ENCODE assay signal across 16 cellular contexts in the genomic region with DNA sequence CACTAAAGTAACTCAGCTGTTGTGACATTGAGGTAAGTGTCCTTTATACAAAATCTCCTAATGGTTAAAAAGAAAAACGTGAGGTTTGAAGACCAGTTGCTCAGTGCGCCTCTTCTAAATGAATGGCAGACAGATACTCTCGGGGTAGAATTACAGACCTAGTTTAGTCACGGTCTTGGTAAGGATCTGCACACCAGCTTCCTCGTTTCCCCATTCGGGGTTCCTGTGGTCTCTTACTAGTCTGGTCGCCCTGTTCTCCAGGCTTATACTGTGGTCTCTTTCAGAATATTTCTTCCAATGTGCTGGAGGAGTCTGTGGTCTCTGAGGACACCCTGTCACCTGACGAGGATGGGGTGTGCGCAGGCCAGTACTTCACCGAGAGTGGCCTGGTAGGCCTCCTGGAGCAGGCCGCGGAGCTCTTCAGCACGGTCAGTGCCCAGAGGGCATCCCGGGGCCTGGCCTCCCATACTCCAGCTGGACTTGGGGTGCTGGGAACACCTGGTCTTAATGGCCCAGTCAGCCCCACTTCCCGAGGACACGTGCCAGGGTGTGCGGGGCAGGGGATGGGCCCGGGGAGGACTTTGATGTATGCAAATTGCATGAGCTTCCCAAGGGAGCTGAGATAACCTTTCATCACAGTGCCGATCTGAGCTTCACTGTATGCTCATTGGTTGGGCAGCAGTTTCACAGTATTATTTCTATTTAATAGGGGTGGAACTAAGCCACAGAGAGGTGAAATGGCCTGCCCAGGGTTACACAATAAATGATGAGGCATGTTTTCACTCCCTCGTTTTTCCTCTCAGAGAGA.
DNase-seq lines count a peak whose midpoint lies in the region; ATAC-seq and TF ChIP-seq lines count a peak whose summit lies in the region.
"Had no signal": no experiment of that assay in that cellular context is flagged by ENCODE, and none has a peak within 500 bp of the region (broad histone marks: within the 10 kb centered on the region; RNA-seq: fewer than 3 reads in every experiment).

No MANE protein-coding gene starts in this region.

- H3K27ac Mint-ChIP-seq in MCF 10A (ENCODE audit: low read depth, unreplicated experiment) = peak overlapping the region; percentile 92
- H3K27ac Mint-ChIP-seq: activated CD4-positive, alpha-beta memory T cell treated with anti-CD3 and anti-CD28 coated beads, Interleukin-2, amount 10 ng/mL, durations not matched to agents 7 days and 5 days; activated naive CD8-positive, alpha-beta T cell; progenitor cell of endocrine pancreas had no signal

- H3K4me3 Mint-ChIP-seq in MCF 10A (ENCODE audit: unreplicated experiment) = no peak overlapping the region
- H3K4me3 Mint-ChIP-seq: activated CD4-positive, alpha-beta memory T cell treated with anti-CD3 and anti-CD28 coated beads, Interleukin-2, amount 10 ng/mL, durations not matched to agents 7 days and 5 days; activated naive CD8-positive, alpha-beta T cell had no signal

- no peak overlapping the region for H3K4me3 ChIP-seq in breast epithelium
- H3K4me3 ChIP-seq in gastroesophageal sphincter = no peak overlapping the region
- H3K4me3 ChIP-seq: A549, testis had no signal

- H3K9me3 ChIP-seq in breast epithelium (no peaks in the 10 kb centered on the region), gastroesophageal sphincter (no peaks in the 10 kb centered on the region)
- H3K9me3 ChIP-seq: A549, testis had no signal

- POLR2A ChIA-PET in MCF 10A (lab: Yijun Ruan, JAX) = interaction anchor here (0.8 to 6.6 kb wide), 13 partner anchors 8 to 149 kb away, joined by 3 to 124 read pairs (median 5); a partner anchor contains a TSS

- TF ChIP-seq EP300 in gastroesophageal sphincter (IDR thresholded peaks at IDR 0.05) = no peak

- peaks cover 11% of the 10 kb centered on the region for H3K36me3 ChIP-seq in breast epithelium
- H3K36me3 ChIP-seq in gastroesophageal sphincter = peaks cover 0 to 95% of the 10 kb centered on the region in 2 donors

- peaks cover 7% of the 10 kb centered on the region for H3K36me3 Mint-ChIP-seq in MCF 10A (ENCODE audit: insufficient read depth, unreplicated experiment)

- 66 to 80% methylated on average over 7 of the region's 20 CpGs for WGBS in gastroesophageal sphincter (ENCODE audit: low coverage in 1 of 2), 2 donors

- CTCF ChIA-PET in MCF 10A (lab: Yijun Ruan, JAX) = interaction anchor here (0.6 to 2.9 kb wide), 3 partner anchors 8 to 50 kb away, joined by 3 to 17 read pairs (median 3); no protein-coding TSS in a partner anchor

- H3K27ac ChIP-seq in breast epithelium (peak overlapping the region in 1 of 2 donors; percentile 77), gastroesophageal sphincter (peak overlapping the region in 3 of 4 donors; percentile 58 to 69 (median 59))
- H3K27ac ChIP-seq: testis had no signal

- H3K9me3 Mint-ChIP-seq in MCF 10A (ENCODE audit: unreplicated experiment) = no peaks in the 10 kb centered on the region
- H3K9me3 Mint-ChIP-seq: activated CD4-positive, alpha-beta memory T cell treated with anti-CD3 and anti-CD28 coated beads, Interleukin-2, amount 10 ng/mL, durations not matched to agents 7 days and 5 days had no signal

- H3K4me1 ChIP-seq in breast epithelium (no peaks in the 10 kb centered on the region), gastroesophageal sphincter (peaks cover 0 to 13% (median 0%) of the 10 kb centered on the region in 3 donors)
- H3K4me1 ChIP-seq: testis had no signal

- H3K4me1 Mint-ChIP-seq in MCF 10A (ENCODE audit: insufficient read depth, unreplicated experiment) = peaks cover 35% of the 10 kb centered on the region

- H3K27me3 ChIP-seq in breast epithelium (no peaks in the 10 kb centered on the region), gastroesophageal sphincter (no peaks in the 10 kb centered on the region)
- H3K27me3 ChIP-seq: testis had no signal

- peak; percentile 80 for DNase-seq in MCF 10A (ENCODE audit: unreplicated experiment)
- no peak for DNase-seq in breast epithelium (ENCODE audit: low spot score in 2 of 2)
- peak; percentile 83 for DNase-seq in posterior vena cava (ENCODE audit: low spot score)
- DNase-seq in activated CD4-positive, alpha-beta T cell treated with anti-CD3 and anti-CD28 coated beads for 48 hours = no peak
- DNase-seq in COLO829 (ENCODE audit: low spot score) = no peak
- DNase-seq in germinal center (ENCODE audit: low spot score) = no peak
- DNase-seq: activated CD4-positive, alpha-beta memory T cell treated with anti-CD3 and anti-CD28 coated beads, Interleukin-2, amount 10 ng/mL, durations not matched to agents 7 days and 5 days; Karpas-422; midbrain; T-helper 1 cell; testis had no signal

- intact Hi-C loops in MCF 10A (cut with micrococcal nuclease) = loop anchor here (2.0 kb wide), 1 partner anchor 66 kb away; a partner anchor contains a TSS
- intact Hi-C loops in breast epithelium (cut with DNase I; ENCODE audit: low total_unique reads) = no loop called here
- intact Hi-C loops in posterior vena cava (cut with DNase I) = loop anchor here in 1 of 2 donors (5.0 kb wide), 1 partner anchor 1623 kb away; no protein-coding TSS in a partner anchor

- BruUV-seq in MCF 10A (replicated peaks; lab: Mats Ljungman, UMichigan) = no TSS peak

- H3K27me3 Mint-ChIP-seq in MCF 10A (ENCODE audit: insufficient read depth, unreplicated experiment) = no peaks in the 10 kb centered on the region
- H3K27me3 Mint-ChIP-seq: activated CD4-positive, alpha-beta memory T cell treated with anti-CD3 and anti-CD28 coated beads, Interleukin-2, amount 10 ng/mL, durations not matched to agents 7 days and 5 days; activated naive CD8-positive, alpha-beta T cell; progenitor cell of endocrine pancreas had no signal

- no peak for TF ChIP-seq CTCF in MCF 10A (IDR thresholded peaks at IDR 0.05; ENCODE audit: unreplicated experiment)
- TF ChIP-seq CTCF in breast epithelium (IDR thresholded peaks at IDR 0.05) = no peak
- no peak for TF ChIP-seq CTCF in gastroesophageal sphincter (IDR thresholded peaks at IDR 0.05)

- peak; percentile 90 for ATAC-seq in gastroesophageal sphincter
- no peak for ATAC-seq in HG03108 (IDR thresholded peaks at IDR 0.05; ENCODE audit: unreplicated experiment)

- TF ChIP-seq POLR2A in breast epithelium (IDR thresholded peaks at IDR 0.05) = no peak
- no peak for TF ChIP-seq POLR2A in gastroesophageal sphincter (IDR thresholded peaks at IDR 0.05)

Comparison
In these comparisons a context has a peak if more than half of its experiments do, and no peak if none do; other contexts are left out.
1. DNase-seq: peak in MCF 10A (single experiment) and posterior vena cava (single experiment); none in breast epithelium (0 of 2), activated CD4-positive, alpha-beta T cell treated with anti-CD3 and anti-CD28 coated beads for 48 hours (single experiment), COLO829 (single experiment) and germinal center (single experiment).